8 cellular contexts compared by ENCODE assay signal in genomic region chr2:85551698-85552678, GRCh38. TPM values are rescaled to one million over a fixed set of nuclear protein-coding genes. Genes with fewer than 3 reads are reported as not detected.
DNase-seq lines count a peak whose midpoint lies in the region; ATAC-seq and TF ChIP-seq lines count a peak whose summit lies in the region.

No MANE protein-coding gene starts in this region.

- peaks cover 69% of the 10 kb centered on the region for H3K36me3 Mint-ChIP-seq in nephron (ENCODE audit: low read depth)

- intact Hi-C loops in esophagus squamous epithelium (cut with DNase I): loop anchor here (2.0 kb wide), 1 partner anchor 131 kb away; no protein-coding TSS in a partner anchor

- H3K9me2 ChIP-seq in Karpas-422 (replicated peaks; ENCODE audit: insufficient read depth, low read length): no peaks in the 10 kb centered on the region

- no peaks in the 10 kb centered on the region for H3K79me2 ChIP-seq in Karpas-422 (ENCODE audit: low read length)

- H3K27me3 Mint-ChIP-seq in nephron (ENCODE audit: low read depth): no peaks in the 10 kb centered on the region

- no peak overlapping the region for H3K27ac ChIP-seq in Karpas-422 (ENCODE audit: low read length)
- H3K27ac ChIP-seq in Peyer's patch: no peak overlapping the region
- peak overlapping the region in 3 of 4 donors; percentile 8 to 26 (median 22) for H3K27ac ChIP-seq in esophagus squamous epithelium

- no peak overlapping the region for H2AFZ ChIP-seq in Karpas-422 (ENCODE audit: low read length)

- H3K4me3 Mint-ChIP-seq in nephron: no peak overlapping the region

- no peak overlapping the region for H3K4me3 ChIP-seq in Karpas-422 (ENCODE audit: low read length)
- H3K4me3 ChIP-seq in Peyer's patch: no peak overlapping the region
- H3K4me3 ChIP-seq in esophagus squamous epithelium: no peak overlapping the region

- H3K27ac Mint-ChIP-seq in nephron: peak overlapping the region; percentile 22 to 56 (median 22)

- no peaks in the 10 kb centered on the region for H3K9me3 Mint-ChIP-seq in nephron

- H3K27me3 ChIP-seq in Karpas-422 (ENCODE audit: low read length): no peaks in the 10 kb centered on the region
- H3K27me3 ChIP-seq in Peyer's patch: no peaks in the 10 kb centered on the region
- no peaks in the 10 kb centered on the region for H3K27me3 ChIP-seq in esophagus squamous epithelium

- H3K4me2 ChIP-seq in Karpas-422 (ENCODE audit: low read depth, low read length, poor library complexity, severe bottlenecking): no peak overlapping the region

- H3K4me1 Mint-ChIP-seq in nephron: peaks cover 17% of the 10 kb centered on the region

- 57 to 66% methylated on average over 6 to 7 of the region's 9 CpGs for WGBS in esophagus squamous epithelium, 2 donors

- TF ChIP-seq CTCF in Peyer's patch (IDR thresholded peaks at IDR 0.05): peak; percentile 87 to 98 (median 98)
- peak; percentile 87 to 96 (median 94) for TF ChIP-seq CTCF in esophagus squamous epithelium (IDR thresholded peaks at IDR 0.05)
- peak; percentile 89 to 96 (median 89) for TF ChIP-seq CTCF in nephron (IDR thresholded peaks at IDR 0.05; ENCODE audit: unreplicated experiment in 3 of 3)

- H3K36me3 ChIP-seq in Karpas-422 (ENCODE audit: insufficient read depth, low read length) (peaks cover 25% of the 10 kb centered on the region; the same call in 1 of the 2 replicates), Peyer's patch (peaks cover 0 to 73% (median 0%) of the 10 kb centered on the region in 3 donors), esophagus squamous epithelium (peaks cover 16 to 93% (median 23%) of the 10 kb centered on the region in 3 donors)

- H3K4me1 ChIP-seq in Karpas-422 (ENCODE audit: low read length) (peaks cover 5% of the 10 kb centered on the region), Peyer's patch (peaks cover 0 to 9% (median 0%) of the 10 kb centered on the region in 4 donors), esophagus squamous epithelium (peaks cover 0 to 15% (median 0%) of the 10 kb centered on the region in 3 donors)

- DNase-seq in C1 segment of cervical spinal cord (lab: John Stamatoyannopoulos, UW): peak in 13 of 14 donors; percentile 2 to 78 (median 60)
- peak; percentile 97 for DNase-seq in Karpas-422
- peak; percentile 84 to 95 (median 88) for DNase-seq in Peyer's patch
- peak; percentile 71 for DNase-seq in activated T-cell treated with anti-CD3 and anti-CD28 coated beads for 48 hours (ENCODE audit: low read depth)
- DNase-seq in esophagus squamous epithelium (lab: John Stamatoyannopoulos, UW): no peak
- DNase-seq in stimulated activated naive CD8-positive, alpha-beta T cell treated with anti-CD3 and anti-CD28 coated beads, Interleukin-15, Interleukin-2, amounts not matched to agents 100 U/mL and 50 U/mL, for 24 hours: peak; percentile 86

- H3K9ac ChIP-seq in Karpas-422 (ENCODE audit: low read length): no peak overlapping the region

- no peaks in the 10 kb centered on the region for H3K9me3 ChIP-seq in Karpas-422 (ENCODE audit: low read length)
- no peaks in the 10 kb centered on the region for H3K9me3 ChIP-seq in Peyer's patch
- H3K9me3 ChIP-seq in esophagus squamous epithelium: no peaks in the 10 kb centered on the region

- TF ChIP-seq POLR2A in Peyer's patch (IDR thresholded peaks at IDR 0.05) (no peak), esophagus squamous epithelium (IDR thresholded peaks at IDR 0.05) (no peak)

- no peaks in the 10 kb centered on the region for H4K20me1 ChIP-seq in Karpas-422 (ENCODE audit: insufficient read depth, low read depth, low read length)

- ATAC-seq in GM19372 (IDR thresholded peaks at IDR 0.05; ENCODE audit: low read depth, unreplicated experiment): peak; percentile 61
- ATAC-seq in stimulated activated naive CD8-positive, alpha-beta T cell treated with anti-CD3 and anti-CD28 coated beads, Interleukin-15, Interleukin-2, amounts not matched to agents 100 U/mL and 50 U/mL, for 24 hours: peak; percentile 67

RNA-seq across cellular contexts. Expression of gene GGCX, which starts 9.3 kb away (rescaled TPM):
- 31.6 and 47.0 TPM in 2 replicates for total RNA-seq in Karpas-422 (2014; rRNA removed; shearing (Covaris generic); ENCODE audit: low replicate concordance)
- total RNA-seq in Peyer's patch (10 to 100 TPM; 21.3 to 38.0 (median 31.1) TPM), esophagus squamous epithelium (10 to 100 TPM; 19.7 to 27.5 (median 23.3) TPM)

RNA-seq across cellular contexts. Expression of gene MAT2A, which starts 13.0 kb away (rescaled TPM):
- total RNA-seq in Karpas-422 (2014; rRNA removed; shearing (Covaris generic); ENCODE audit: low replicate concordance): 324 and 544 TPM in 2 replicates
- total RNA-seq in Peyer's patch (100 to 1,000 TPM; 113 to 189 (median 140) TPM), esophagus squamous epithelium (100 to 1,000 TPM in 2 of 4 donors, 10 to 100 TPM in 2; 81.8 to 272 (median 121) TPM)

RNA-seq across cellular contexts. Expression of gene VAMP8, which starts 25.4 kb away (rescaled TPM):
- total RNA-seq in Karpas-422 (2014; rRNA removed; shearing (Covaris generic); ENCODE audit: low replicate concordance): 122 and 141 TPM in 2 replicates
- total RNA-seq in Peyer's patch: 100 to 1,000 TPM in 2 of 4 donors, 10 to 100 TPM in 2; 75.1 to 189 (median 112) TPM
- 100 to 1,000 TPM in 1 of 4 donors, 10 to 100 TPM in 3; 78.8 to 144 (median 93.8) TPM for total RNA-seq in esophagus squamous epithelium

RNA-seq across cellular contexts. Expression of gene VAMP5, which starts 32.2 kb away (rescaled TPM):
- total RNA-seq in Karpas-422 (2014; rRNA removed; shearing (Covaris generic); ENCODE audit: low replicate concordance): 0.29 TPM in 1 of 2 replicates, not detected in the other
- total RNA-seq in Peyer's patch: 10 to 100 TPM in 3 of 4 donors, 1 to 10 TPM in 1; 6.5 to 18.2 (median 16.0) TPM
- total RNA-seq in esophagus squamous epithelium: 10 to 100 TPM in 3 of 4 donors, 1 to 10 TPM in 1; 6.1 to 45.6 (median 17.0) TPM

RNA-seq across cellular contexts. Expression of gene RNF181, which starts 43.6 kb away (rescaled TPM):
- total RNA-seq in Karpas-422 (2014; rRNA removed; shearing (Covaris generic); ENCODE audit: low replicate concordance): 332 and 398 TPM in 2 replicates
- total RNA-seq in Peyer's patch (100 to 1,000 TPM in 3 of 4 donors, 10 to 100 TPM in 1; 73.4 to 182 (median 134) TPM), esophagus squamous epithelium (100 to 1,000 TPM in 3 of 4 donors, 10 to 100 TPM in 1; 88.3 to 128 (median 115) TPM)

Comparison
In these comparisons a context has a peak if more than half of its experiments do, and no peak if none do; other contexts are left out.
1. H3K27ac ChIP-seq: peak in esophagus squamous epithelium (3 of 4); none in Karpas-422 (single experiment) and Peyer's patch (0 of 4).
2. Peak in every context shown above with its lines, with median percentiles within 50 percentile points of each other: CTCF ChIP-seq.